In genomic region chr6:135498178-135498841, GRCh38 we compare ENCODE assay signal across 8 cellular contexts. TPM values are rescaled to one million over a fixed set of nuclear protein-coding genes. Genes with fewer than 3 reads are reported as not detected.
DNase-seq lines count a peak whose midpoint lies in the region; ATAC-seq, FAIRE-seq and TF ChIP-seq lines count a peak whose summit lies in the region.

No MANE protein-coding gene starts in this region.

- peak overlapping the region; percentile 95 for H2AFZ ChIP-seq in HepG2 (ENCODE audit: low read length)

- peaks cover 3% of the 10 kb centered on the region for H3K79me2 ChIP-seq in HepG2 (ENCODE audit: insufficient read depth, low read length)

- FAIRE-seq in GM12891 (lab: Jason Lieb, UNC) (peak; percentile 50), HepG2 (lab: Jason Lieb, UNC) (peak; percentile 32)

- peak overlapping the region; percentile 78 to 92 (median 89) for H3K4me3 ChIP-seq in HepG2 (replicated peaks in 1 of 3; ENCODE audit: insufficient read depth in 1 of 3, low read depth in 2 of 3, low read length in 3 of 3)

- in situ Hi-C loops in HepG2 (cut with HindIII; ENCODE audit: extremely low pct_ligation_motif_present, low pct_unique_long_range_greater_than_20kb), result no loop called here

- no peaks in the 10 kb centered on the region; a peak in 1 of 5 replicates for H3K27me3 ChIP-seq in HepG2 (ENCODE audit: control insufficient read depth in 1 of 2, insufficient read depth in 2 of 2, low read length in 2 of 2)

- peaks cover 18% of the 10 kb centered on the region for H3K4me1 ChIP-seq in HepG2 (ENCODE audit: insufficient read depth, low read length)

- no peak for TF ChIP-seq RAD21 in HepG2 (CRISPR knock-in tag; IDR thresholded peaks at IDR 0.05)

- TSS peak; percentile 79 for BruUV-seq in HepG2 (replicated peaks; lab: Mats Ljungman, UMichigan)

- DNase-seq in GM12891 (ENCODE audit: insufficient read length, low spot score) (no peak), NCI-H226 (peak; percentile 81), dedifferentiated amniotic fluid mesenchymal stem cell (ENCODE audit: extremely low spot score) (peak; percentile 91), HepG2 (ENCODE audit: low spot score) (peak; percentile 84)
- DNase-seq in activated CD4-positive, alpha-beta T cell treated with anti-CD3 and anti-CD28 coated beads for 4 hours, result peak; percentile 61 to 68
- DNase-seq in stimulated activated CD4-positive, alpha-beta T cell treated with anti-CD3 and anti-CD28 coated beads, Interleukin-2, amount 100 ng/mL, for 48 hours, result peak; percentile 50 to 51

- H3K9me3 ChIP-seq in HepG2 (ENCODE audit: low read length), result no peaks in the 10 kb centered on the region

- H4K20me1 ChIP-seq in HepG2 (ENCODE audit: insufficient read depth, low read length), result no peaks in the 10 kb centered on the region

- no peak for TF ChIP-seq CTCF in HepG2 (CRISPR knock-in tag; IDR thresholded peaks at IDR 0.05)

- WGBS in HepG2 (ENCODE audit: low lambda C conversion rate), result 9% methylated on average over 16 of the region's 16 CpGs

- TF ChIP-seq POLR2A in GM12891 (IDR thresholded peaks at IDR 0.05; ENCODE audit: low read depth, low read length) (no peak), HepG2 (IDR thresholded peaks at IDR 0.05; ENCODE audit: insufficient read depth in 1 of 2, low read depth in 2 of 2, low read length in 2 of 2) (peak; percentile 67 to 87)

- peak overlapping the region; percentile 94 for H3K27ac ChIP-seq in HepG2 (ENCODE audit: extremely low read length, insufficient read depth, low read length)

- H3K9ac ChIP-seq in HepG2 (ENCODE audit: insufficient read depth, low read depth, low read length), result peak overlapping the region; percentile 97

- H3K36me3 ChIP-seq in HepG2 (replicated peaks in 1 of 2; ENCODE audit: control insufficient read depth in 1 of 2, insufficient read depth in 2 of 2, low read length in 2 of 2), result no peaks in the 10 kb centered on the region; a peak in 1 of 5 replicates

- CTCF ChIA-PET in HepG2 (lab: Yijun Ruan, JAX; ENCODE audit: low intra/inter-chr PET ratio, low total read pairs), result no interaction called here

- POLR2A ChIA-PET in HepG2 (lab: Yijun Ruan, JAX), result interaction anchor here (0.9 to 2.5 kb wide), 4 partner anchors 10 to 791 kb away, joined by 3 to 54 read pairs (median 5); partner anchors contain the start of gene BCLAF1

- H3K4me2 ChIP-seq in HepG2 (ENCODE audit: low read depth, low read length), result peak overlapping the region; percentile 76

- peak; percentile 39 for ATAC-seq in HG03060 (IDR thresholded peaks at IDR 0.05; ENCODE audit: low read depth, unreplicated experiment)
- ATAC-seq in HepG2, result peak; percentile 72
- ATAC-seq in HG02970 (IDR thresholded peaks at IDR 0.05; ENCODE audit: low FRiP score, unreplicated experiment), result no peak

- intact Hi-C loops in HepG2 (cut with micrococcal nuclease; ENCODE audit: unreplicated experiment), result loop anchor here (5.0 kb wide), 1 partner anchor 46 kb away; no protein-coding TSS in a partner anchor

- TF ChIP-seq EP300 in HepG2 (IDR thresholded peaks at IDR 0.05; ENCODE audit: low read depth in 2 of 2, low read length in 2 of 2) (peak in 1 of 2 experiments; percentile 41; a peak in 1 of 4 replicates), HepG2 (CRISPR knock-in tag; IDR thresholded peaks at IDR 0.05; ENCODE audit: borderline replicate concordance) (0 out of 2 replicates have a peak, but pooled peaks have one; percentile 47)

TF ChIP-seq in GM12891, 5 proteins besides CTCF, POLR2A, EP300 and RAD21:
- TF ChIP-seq POLR2AphosphoS5 (IDR thresholded peaks at IDR 0.05; ENCODE audit: low read depth, low read length) (no peak), PAX5 (IDR thresholded peaks at IDR 0.05; ENCODE audit: insufficient read depth, low read length, severe bottlenecking) (no peak), TAF1 (IDR thresholded peaks at IDR 0.05; ENCODE audit: low read depth, low read length) (peak; percentile 59), SPI1 (IDR thresholded peaks at IDR 0.05; ENCODE audit: low read depth, low read length) (no peak), POU2F2 (IDR thresholded peaks at IDR 0.05; ENCODE audit: low read depth, low read length) (no peak)

TF ChIP-seq in HepG2, 621 proteins besides CTCF, POLR2A, EP300 and RAD21 (continues in another document):
- no peak for TF ChIP-seq HNRNPUL1 (IDR thresholded peaks at IDR 0.05; ENCODE audit: low read depth, low read length)
- TF ChIP-seq ZNF788 (CRISPR knock-in tag; IDR thresholded peaks at IDR 0.05; ENCODE audit: borderline replicate concordance), result no peak
- TF ChIP-seq PHB2 (IDR thresholded peaks at IDR 0.05; ENCODE audit: partially characterized antibody), result no peak
- TF ChIP-seq ZC3H13 (CRISPR knock-in tag; IDR thresholded peaks at IDR 0.05), result no peak
- no peak for TF ChIP-seq ZNF703 (CRISPR knock-in tag; IDR thresholded peaks at IDR 0.05; ENCODE audit: borderline replicate concordance)
- TF ChIP-seq ZNF275 (CRISPR knock-in tag; IDR thresholded peaks at IDR 0.05; ENCODE audit: borderline replicate concordance), result no peak
- peak; percentile 71; the same call in 1 of the 2 replicates for TF ChIP-seq ZNF335 (CRISPR knock-in tag; IDR thresholded peaks at IDR 0.05)
- TF ChIP-seq XRCC5 (optimal IDR thresholded peaks at IDR 0.05; ENCODE audit: low read length), result peak; percentile 4
- TF ChIP-seq KLF16 (CRISPR knock-in tag; IDR thresholded peaks at IDR 0.05), result no peak
- no peak for TF ChIP-seq KDM1A (CRISPR knock-in tag; IDR thresholded peaks at IDR 0.05)
- no peak for TF ChIP-seq MEIS2 (CRISPR knock-in tag; IDR thresholded peaks at IDR 0.05)
- no peak for TF ChIP-seq ZNF616 (CRISPR knock-in tag; IDR thresholded peaks at IDR 0.05; ENCODE audit: low read depth)
- no peak for TF ChIP-seq ZNF597 (CRISPR knock-in tag; IDR thresholded peaks at IDR 0.05)
- TF ChIP-seq ZNF136 (CRISPR knock-in tag; IDR thresholded peaks at IDR 0.05; ENCODE audit: low read depth), result no peak
- TF ChIP-seq ZFP82 (CRISPR knock-in tag; IDR thresholded peaks at IDR 0.05; ENCODE audit: borderline replicate concordance), result 0 out of 2 replicates have a peak, but pooled peaks have one; percentile 65
- no peak for TF ChIP-seq ADNP (CRISPR knock-in tag; IDR thresholded peaks at IDR 0.05)

RNA-seq across cellular contexts. Expression of gene AHI1, which starts 0.8 kb away (rescaled TPM):
- 3.4 TPM for polyA plus RNA-seq in GM12891 (2012; ENCODE audit: low read depth, missing spikeins)
- total RNA-seq in HepG2 (2016; rRNA removed; fragmentation: Illumina TruSeq; extraction: Trizol), result 18.0 and 18.6 TPM in 2 replicates
- 5.5 and 6.3 TPM in 2 replicates for total RNA-seq in HepG2 (2016; cell fraction: cytosol; rRNA removed; fragmentation: Illumina TruSeq; extraction: Trizol; ENCODE audit: low read depth)
- 16.8 and 18.8 TPM in 2 replicates for total RNA-seq in HepG2 (2016; cell fraction: insoluble cytoplasmic fraction; rRNA removed; fragmentation: Illumina TruSeq; extraction: Trizol)
- total RNA-seq in HepG2 (2016; cell fraction: membrane; rRNA removed; fragmentation: Illumina TruSeq; extraction: Trizol), result 5.9 and 9.1 TPM in 2 replicates
- 57.4 and 61.1 TPM in 2 replicates for total RNA-seq in HepG2 (2016; cell fraction: nucleus; rRNA removed; fragmentation: Illumina TruSeq; extraction: Trizol)
- 4.0 and 7.2 TPM in 2 replicates for polyA plus RNA-seq in HepG2 (2011; rRNA removed)
- 1.9 and 2.0 TPM in 2 replicates for polyA plus RNA-seq in HepG2 (2011; cell fraction: cytosol; rRNA removed)
- 7.2 and 7.6 TPM in 2 replicates for polyA plus RNA-seq in HepG2 (2011; cell fraction: nucleus; rRNA removed)
- 3.9 and 4.6 TPM in 2 replicates for polyA plus RNA-seq in HepG2 (2012)
- polyA plus RNA-seq in HepG2 (2016; cell fraction: cytosol; fragmentation: Illumina TruSeq; extraction: Trizol; ENCODE audit: low read depth), result 0.74 and 0.96 TPM in 2 replicates
- 10.6 and 12.4 TPM in 2 replicates for polyA plus RNA-seq in HepG2 (2016; cell fraction: insoluble cytoplasmic fraction; fragmentation: Illumina TruSeq; extraction: Trizol; ENCODE audit: low read depth)
- polyA plus RNA-seq in HepG2 (2016; cell fraction: membrane; fragmentation: Illumina TruSeq; extraction: Trizol; ENCODE audit: low read depth), result 2.4 and 2.6 TPM in 2 replicates
- 23.1 and 29.2 TPM in 2 replicates for polyA plus RNA-seq in HepG2 (2016; cell fraction: nucleus; fragmentation: Illumina TruSeq; extraction: Trizol; ENCODE audit: insufficient read depth, low read depth)
- polyA minus RNA-seq in HepG2 (2011; rRNA and poly(A)+ RNA removed; ENCODE audit: low replicate concordance), result 5.7 and 10.3 TPM in 2 replicates
- 3.2 and 4.3 TPM in 2 replicates for polyA minus RNA-seq in HepG2 (2011; cell fraction: cytosol; rRNA and poly(A)+ RNA removed)
- 71.8 and 82.2 TPM in 2 replicates for polyA minus RNA-seq in HepG2 (2011; cell fraction: nucleus; rRNA and poly(A)+ RNA removed)
